In genomic region chr4:98928505-98929340, GRCh38 we compare ENCODE assay signal across 8 cellular contexts. TPM values are rescaled to one million over a fixed set of nuclear protein-coding genes. Genes with fewer than 3 reads are reported as not detected.
A peak's percentile ranks its signal among the peaks of the same experiment; 100 is the strongest.
DNase-seq lines count a peak whose midpoint lies in the region; ATAC-seq and TF ChIP-seq lines count a peak whose summit lies in the region.

A gene with protein sequence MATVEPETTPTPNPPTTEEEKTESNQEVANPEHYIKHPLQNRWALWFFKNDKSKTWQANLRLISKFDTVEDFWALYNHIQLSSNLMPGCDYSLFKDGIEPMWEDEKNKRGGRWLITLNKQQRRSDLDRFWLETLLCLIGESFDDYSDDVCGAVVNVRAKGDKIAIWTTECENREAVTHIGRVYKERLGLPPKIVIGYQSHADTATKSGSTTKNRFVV (minus strand): TSS chr4:98929133. CDS start chr4:98929112, 21 bp downstream.

- peak; percentile 97 for DNase-seq in GM04504 (ENCODE audit: low read depth)
- DNase-seq in HFF-Myc (ENCODE audit: extremely low read depth, low read depth) = peak; percentile 96
- peak; percentile 99 for DNase-seq in NAMALWA (ENCODE audit: low spot score)
- peak; percentile 99 for DNase-seq in SK-N-DZ (ENCODE audit: low spot score)
- peak; percentile 98 for DNase-seq in activated naive CD4-positive, alpha-beta T cell treated with anti-CD3 and anti-CD28 coated beads for 36 hours
- DNase-seq in substantia nigra (lab: John Stamatoyannopoulos, UW) = peak; percentile 77 to 97 (median 91)

- no peaks in the 10 kb centered on the region for H3K9me3 Mint-ChIP-seq in activated naive CD4-positive, alpha-beta T cell treated with anti-CD3 and anti-CD28 coated beads for 36 hours

- 0% methylated on average over 9 to 18 of the region's 68 CpGs for WGBS in gastroesophageal sphincter (ENCODE audit: low coverage in 1 of 2), 2 donors

- TF ChIP-seq CTCF in HFF-Myc (IDR thresholded peaks at IDR 0.05; ENCODE audit: low read depth, low read length, missing control alignments) = peak; percentile 8
- TF ChIP-seq CTCF in gastroesophageal sphincter (IDR thresholded peaks at IDR 0.05) = peak in 2 of 4 experiments; percentile 2 to 18
- no peak for TF ChIP-seq CTCF in neutrophil (IDR thresholded peaks at IDR 0.05)

- peaks cover 16% of the 10 kb centered on the region for H3K36me3 Mint-ChIP-seq in activated naive CD4-positive, alpha-beta T cell treated with anti-CD3 and anti-CD28 coated beads for 36 hours (ENCODE audit: low read depth)

- H3K27me3 Mint-ChIP-seq in activated naive CD4-positive, alpha-beta T cell treated with anti-CD3 and anti-CD28 coated beads for 36 hours (ENCODE audit: low read depth) = no peaks in the 10 kb centered on the region

- peaks cover 39% of the 10 kb centered on the region for H3K4me1 Mint-ChIP-seq in activated naive CD4-positive, alpha-beta T cell treated with anti-CD3 and anti-CD28 coated beads for 36 hours (ENCODE audit: low read depth)

- TF ChIP-seq EP300 in gastroesophageal sphincter (IDR thresholded peaks at IDR 0.05) = no peak

- H3K27me3 ChIP-seq in gastroesophageal sphincter = no peaks in the 10 kb centered on the region
- no peaks in the 10 kb centered on the region for H3K27me3 ChIP-seq in neutrophil

- H3K36me3 ChIP-seq in gastroesophageal sphincter (peaks cover 0 to 8% of the 10 kb centered on the region in 2 donors), neutrophil (no peaks in the 10 kb centered on the region)

- no peaks in the 10 kb centered on the region for H3K9me3 ChIP-seq in gastroesophageal sphincter
- H3K9me3 ChIP-seq in neutrophil = no peaks in the 10 kb centered on the region

- intact Hi-C loops in activated naive CD4-positive, alpha-beta T cell treated with anti-CD3 and anti-CD28 coated beads for 36 hours (cut with micrococcal nuclease) = loop anchor here (1.0 to 2.0 kb wide), 10 partner anchors 67 to 1022 kb away; partner anchors contain the start of genes ADH5, H2AZ1, METAP1 and STPG2

- peaks cover 0 to 34% (median 3%) of the 10 kb centered on the region in 3 donors for H3K4me1 ChIP-seq in gastroesophageal sphincter
- peaks cover 22 to 27% of the 10 kb centered on the region in 2 experiments for H3K4me1 ChIP-seq in neutrophil (ENCODE audit: control insufficient read depth in 1 of 2, insufficient read depth in 1 of 2, low read depth in 1 of 2, low read length in 1 of 2)

- H3K27ac ChIP-seq in gastroesophageal sphincter = peak within 1 kb of the TSS; percentile 73 to 99 (median 95)
- peak within 1 kb of the TSS; percentile 90 for H3K27ac ChIP-seq in neutrophil
- H3K27ac ChIP-seq in substantia nigra (ENCODE audit: low read depth, low read length, poor library complexity, severe bottlenecking) = peak within 1 kb of the TSS; percentile 96

- H3K27ac Mint-ChIP-seq in activated naive CD4-positive, alpha-beta T cell treated with anti-CD3 and anti-CD28 coated beads for 36 hours = peak within 1 kb of the TSS; percentile 99

- CTCF ChIA-PET in activated naive CD4-positive, alpha-beta T cell treated with anti-CD3 and anti-CD28 coated beads for 36 hours (lab: Charles Lee) = interaction anchor here (0.5 to 3.1 kb wide), 6 partner anchors 67 to 964 kb away, joined by 3 to 14 read pairs (median 3); partner anchors contain the start of gene METAP1

- peak in 1 of 2 donors; percentile 15 for TF ChIP-seq POLR2A in gastroesophageal sphincter (IDR thresholded peaks at IDR 0.05)

- peak within 1 kb of the TSS; percentile 87 for H3K4me3 Mint-ChIP-seq in activated naive CD4-positive, alpha-beta T cell treated with anti-CD3 and anti-CD28 coated beads for 36 hours

- H3K4me3 ChIP-seq in HFF-Myc (replicated peaks; ENCODE audit: low read depth, low read length) = peak within 1 kb of the TSS; percentile 90
- H3K4me3 ChIP-seq in gastroesophageal sphincter = peak within 1 kb of the TSS; percentile 88 to 98
- H3K4me3 ChIP-seq in neutrophil (ENCODE audit: low read depth in 1 of 2, low read length in 1 of 2) = peak within 1 kb of the TSS; percentile 78 to 100

- ATAC-seq in gastroesophageal sphincter = peak; percentile 95

RNA-seq across cellular contexts. Expression of the gene that starts here (rescaled TPM):
- 134 and 144 TPM in 2 replicates for polyA plus RNA-seq in SK-N-DZ (2014; cell fraction: cytosol; rRNA removed)
- 62.7 and 70.4 TPM in 2 replicates for polyA plus RNA-seq in SK-N-DZ (2014; cell fraction: nucleus; rRNA removed)
- 100 to 1,000 TPM; 104 to 116 TPM for total RNA-seq in activated naive CD4-positive, alpha-beta T cell treated with anti-CD3 and anti-CD28 coated beads for 36 hours
- total RNA-seq in gastroesophageal sphincter = 100 to 1,000 TPM in 2 of 4 donors, 10 to 100 TPM in 2; 68.3 to 112 (median 97.5) TPM

Comparison
In these comparisons a context has a peak if more than half of its experiments do, and no peak if none do; other contexts are left out.
1. Peak in every context shown above with its lines: DNase-seq, ATAC-seq, H3K4me3 ChIP-seq and H3K27ac ChIP-seq.